ENCODE assay signal across 17 cellular contexts in the genomic region with DNA sequence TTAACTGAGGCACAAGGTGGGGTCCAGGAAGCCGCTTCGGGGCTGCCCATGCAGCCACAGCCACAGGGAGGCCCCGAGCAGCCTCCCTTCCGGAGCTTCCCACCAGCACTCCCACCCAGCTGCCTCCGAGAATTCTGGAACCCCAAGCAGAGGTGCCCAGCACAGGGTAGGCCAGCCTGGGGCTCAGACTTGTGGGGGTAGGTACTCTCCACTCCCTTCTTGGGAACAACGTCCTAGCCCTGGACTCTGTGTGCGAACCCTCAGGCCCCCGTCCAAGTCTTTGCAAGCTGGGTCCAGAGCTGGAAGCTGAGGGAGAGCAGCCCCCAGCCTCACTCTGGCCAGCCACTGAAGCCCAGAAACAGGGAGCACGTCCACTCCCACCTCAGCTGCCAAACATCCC. TPM values are rescaled to one million over a fixed set of nuclear protein-coding genes. Genes with fewer than 3 reads are reported as not detected.
DNase-seq lines count a peak whose midpoint lies in the region; TF ChIP-seq lines count a peak whose summit lies in the region.
"Had no signal": no experiment of that assay in that cellular context is flagged by ENCODE, and none has a peak within 500 bp of the region (broad histone marks: within the 10 kb centered on the region; RNA-seq: fewer than 3 reads in every experiment).

No MANE protein-coding gene starts in this region.

- peak; percentile 26 for DNase-seq in CD14-positive monocyte (ENCODE audit: low spot score)
- no peak for DNase-seq in NT2/D1 (ENCODE audit: low read depth, low spot score)
- DNase-seq in epidermal melanocyte (ENCODE audit: insufficient read length, low spot score) = peak; percentile 5
- no peak for DNase-seq in neuronal stem cell (ENCODE audit: low spot score)
- DNase-seq in SK-N-SH = no peak
- no peak for DNase-seq in Calu3
- DNase-seq in adrenal gland = no peak
- DNase-seq: DMS 273 treated with DMSO at 0.1 percent for 48 hours, HCEC 1CT, IMR-90, NCI-H1048, NCI-H1436, NCI-H1930, NCI-H345, NCI-H526, PC-9 had no signal

- no peak for TF ChIP-seq EP300 in SK-N-SH (IDR thresholded peaks at IDR 0.05; ENCODE audit: borderline replicate concordance in 1 of 2, low read depth in 1 of 2, low read length in 1 of 2)

- H4K20me1 ChIP-seq in SK-N-SH (ENCODE audit: insufficient read depth) = 0 out of 2 replicates have a peak, but pooled peaks cover 4% of the 10 kb centered on the region

- H3K27ac ChIP-seq in neuronal stem cell (replicated peaks; ENCODE audit: low read length) (no peak overlapping the region), SK-N-SH (ENCODE audit: low read depth in 2 of 2, low read length in 1 of 2) (no peak overlapping the region; a peak in 1 of 4 replicates), adrenal gland (no peak overlapping the region)
- H3K27ac ChIP-seq: PC-9, SJSA1 had no signal

- intact Hi-C loops in CD14-positive monocyte (cut with micrococcal nuclease) (no loop called here), Calu3 (cut with micrococcal nuclease; ENCODE audit: unreplicated experiment) (no loop called here), adrenal gland (cut with DNase I) (loop anchor here in 1 of 2 donors (10.0 kb wide), 1 partner anchor 145 kb away; no protein-coding TSS in a partner anchor)

- TF ChIP-seq CTCF in CD14-positive monocyte (IDR thresholded peaks at IDR 0.05) = no peak
- TF ChIP-seq CTCF in SK-N-SH (IDR thresholded peaks at IDR 0.05) = no peak
- TF ChIP-seq CTCF in Calu3 (IDR thresholded peaks at IDR 0.05; ENCODE audit: unreplicated experiment) = no peak
- TF ChIP-seq CTCF in adrenal gland (IDR thresholded peaks at IDR 0.05) = no peak

- H2BK15ac ChIP-seq in neuronal stem cell (ENCODE audit: low read length) = no peak overlapping the region

- H3K4me2 ChIP-seq in neuronal stem cell (ENCODE audit: insufficient read depth, low read length, poor library complexity, severe bottlenecking) (no peak overlapping the region), SK-N-SH (no peak overlapping the region)
- H3K4me2 ChIP-seq: PC-9 had no signal

- peaks cover 26% of the 10 kb centered on the region for H3K4me1 ChIP-seq in NT2/D1 (ENCODE audit: insufficient read depth, insufficient read length)
- peaks cover 5 to 10% of the 10 kb centered on the region in 2 donors for H3K4me1 ChIP-seq in neuronal stem cell (ENCODE audit: control insufficient read depth in 2 of 2, insufficient read depth in 1 of 2, low read depth in 1 of 2, low read length in 2 of 2)
- peaks cover 0 to 46% of the 10 kb centered on the region in 2 experiments; a peak in 1 of 4 replicates for H3K4me1 ChIP-seq in SK-N-SH (ENCODE audit: control insufficient read depth in 1 of 2, insufficient read depth in 2 of 2, low read depth in 1 of 2, low read length in 1 of 2)
- H3K4me1 ChIP-seq in adrenal gland (replicated peaks in 1 of 2) = peaks cover 0 to 8% of the 10 kb centered on the region in 2 donors

- peak overlapping the region; percentile 47 for H2BK12ac ChIP-seq in neuronal stem cell (ENCODE audit: low read length)

- no peaks in the 10 kb centered on the region for H3K9me2 ChIP-seq in SK-N-SH

- no peak overlapping the region for H3K4me3 ChIP-seq in NT2/D1 (ENCODE audit: insufficient read length, low read depth)
- no peak overlapping the region for H3K4me3 ChIP-seq in neuronal stem cell (ENCODE audit: low read length in 2 of 2)
- H3K4me3 ChIP-seq in SK-N-SH (ENCODE audit: low read depth in 2 of 2, low read length in 1 of 2) = no peak overlapping the region
- no peak overlapping the region for H3K4me3 ChIP-seq in adrenal gland
- H3K4me3 ChIP-seq: PC-9, SJSA1 had no signal

- H2BK5ac ChIP-seq in neuronal stem cell (ENCODE audit: low read length) = peak overlapping the region; percentile 25

- H3K36me3 Mint-ChIP-seq in CD14-positive monocyte = peaks cover 8 to 26% of the 10 kb centered on the region in 2 donors
- no peaks in the 10 kb centered on the region for H3K36me3 Mint-ChIP-seq in Calu3 (ENCODE audit: insufficient read depth, unreplicated experiment)

- peaks cover 66% of the 10 kb centered on the region for H3K4me1 Mint-ChIP-seq in CD14-positive monocyte
- peaks cover 8% of the 10 kb centered on the region for H3K4me1 Mint-ChIP-seq in Calu3 (ENCODE audit: low read depth, unreplicated experiment)

- peak overlapping the region; percentile 23 for H2AK5ac ChIP-seq in neuronal stem cell (ENCODE audit: low read depth, low read length)

- no peak overlapping the region for H4K91ac ChIP-seq in neuronal stem cell (ENCODE audit: low read depth, low read length, poor library complexity)

- no peaks in the 10 kb centered on the region for H3K27me3 ChIP-seq in NT2/D1 (ENCODE audit: insufficient read depth, insufficient read length)
- no peaks in the 10 kb centered on the region for H3K27me3 ChIP-seq in neuronal stem cell (ENCODE audit: control insufficient read depth in 3 of 3, insufficient read depth in 3 of 3, low read depth in 1 of 3, low read length in 3 of 3)
- no peaks in the 10 kb centered on the region for H3K27me3 ChIP-seq in SK-N-SH (ENCODE audit: insufficient read depth)
- H3K27me3 ChIP-seq in adrenal gland = no peaks in the 10 kb centered on the region
- H3K27me3 ChIP-seq: SJSA1 had no signal

- H3K9me3 Mint-ChIP-seq in CD14-positive monocyte (peaks cover 0 to under 1% (median 0%) of the 10 kb centered on the region in 7 donors), Calu3 (ENCODE audit: low read depth, unreplicated experiment) (no peaks in the 10 kb centered on the region)

- no peaks in the 10 kb centered on the region; the same call in 1 of the 2 replicates for H3K79me2 ChIP-seq in SK-N-SH (ENCODE audit: insufficient read depth)

- CTCF ChIA-PET in SK-N-SH (lab: Yijun Ruan, JAX) = interaction anchor here (13.1 kb wide), 1 partner anchor 13 kb away, joined by 135 read pairs; no protein-coding TSS in a partner anchor
- CTCF ChIA-PET in Calu3 (lab: Charles Lee) = no interaction called here

- H3K9ac ChIP-seq in NT2/D1 (ENCODE audit: insufficient read length, low read depth) = peak overlapping the region; percentile 42
- H3K9ac ChIP-seq in neuronal stem cell (ENCODE audit: low read depth, low read length, poor library complexity) = no peak overlapping the region
- no peak overlapping the region for H3K9ac ChIP-seq in SK-N-SH

- peak overlapping the region; percentile 81 for H3K18ac ChIP-seq in neuronal stem cell (ENCODE audit: low read length)

- no peak overlapping the region for H2BK120ac ChIP-seq in neuronal stem cell (ENCODE audit: low read depth, low read length)

- H2AFZ ChIP-seq in neuronal stem cell (ENCODE audit: low read length) (no peak overlapping the region), SK-N-SH (ENCODE audit: low read depth) (no peak overlapping the region)
- H2AFZ ChIP-seq: PC-9 had no signal

- no peaks in the 10 kb centered on the region for H3K27me3 Mint-ChIP-seq in CD14-positive monocyte (ENCODE audit: low read depth in 3 of 3)
- H3K27me3 Mint-ChIP-seq in Calu3 (ENCODE audit: unreplicated experiment) = no peaks in the 10 kb centered on the region

- H3K4me3 Mint-ChIP-seq in CD14-positive monocyte = no peak overlapping the region
- no peak overlapping the region for H3K4me3 Mint-ChIP-seq in Calu3 (ENCODE audit: low read depth, unreplicated experiment)

- no peak overlapping the region for H3K23ac ChIP-seq in neuronal stem cell (ENCODE audit: low read depth, low read length, poor library complexity)

- TF ChIP-seq RAD21 in SK-N-SH (IDR thresholded peaks at IDR 0.05; ENCODE audit: low read length) = no peak

- WGBS in neuronal stem cell (ENCODE audit: extremely low coverage in 2 of 2, insufficient read length in 2 of 2, insufficient replicate concordance in 1 of 2), 2 donors = no CpG with 5 or more reads among the region's 9 CpGs
- 94% methylated on average over 5 of the region's 9 CpGs for WGBS in SK-N-SH (ENCODE audit: low lambda C conversion rate)
- WGBS in adrenal gland, 4 donors = 91 to 98% (median 95%) methylated on average over 4 to 9 of the region's 9 CpGs

- H4K8ac ChIP-seq in neuronal stem cell (ENCODE audit: low read depth, low read length) = no peak overlapping the region

- no peak for TF ChIP-seq POLR2A in adrenal gland (IDR thresholded peaks at IDR 0.05)

- H3K36me3 ChIP-seq in NT2/D1 (ENCODE audit: insufficient read depth, insufficient read length, low read length) = no peaks in the 10 kb centered on the region
- no peaks in the 10 kb centered on the region for H3K36me3 ChIP-seq in neuronal stem cell (replicated peaks in 1 of 2; ENCODE audit: control insufficient read depth in 2 of 2, insufficient read depth in 2 of 2, low read length in 2 of 2)
- no peaks in the 10 kb centered on the region for H3K36me3 ChIP-seq in SK-N-SH (replicated peaks in 1 of 2; ENCODE audit: control insufficient read depth in 1 of 2, insufficient read depth in 2 of 2, low read length in 1 of 2)
- no peaks in the 10 kb centered on the region for H3K36me3 ChIP-seq in adrenal gland (replicated peaks in 1 of 2)
- H3K36me3 ChIP-seq: SJSA1 had no signal

- peak overlapping the region in 3 of 7 donors; percentile 38 to 76 (median 75) for H3K27ac Mint-ChIP-seq in CD14-positive monocyte
- H3K27ac Mint-ChIP-seq in Calu3 (ENCODE audit: unreplicated experiment) = no peak overlapping the region

- H3K4ac ChIP-seq in neuronal stem cell (ENCODE audit: low read length) = no peak overlapping the region

- no peaks in the 10 kb centered on the region for H3F3A ChIP-seq in SK-N-SH (replicated peaks; ENCODE audit: insufficient read depth)

- H3K9me3 ChIP-seq in NT2/D1 (ENCODE audit: insufficient read depth, low read length) (no peaks in the 10 kb centered on the region), neuronal stem cell (replicated peaks in 1 of 2; ENCODE audit: control insufficient read depth in 2 of 2, insufficient read depth in 1 of 2, low read depth in 1 of 2, low read length in 2 of 2) (no peaks in the 10 kb centered on the region), SK-N-SH (no peaks in the 10 kb centered on the region), adrenal gland (replicated peaks in 1 of 3) (no peaks in the 10 kb centered on the region)
- H3K9me3 ChIP-seq: SJSA1 had no signal

- peaks cover 8% of the 10 kb centered on the region for H3K79me1 ChIP-seq in neuronal stem cell (ENCODE audit: low read depth, low read length)

- BruUV-seq in Calu3 (replicated peaks; lab: Mats Ljungman, UMichigan) = no TSS peak

- peak overlapping the region; percentile 60 for H3K14ac ChIP-seq in neuronal stem cell (ENCODE audit: low read length)

- POLR2A ChIA-PET in SK-N-SH (lab: Yijun Ruan, JAX) = no interaction called here

TF ChIP-seq in SK-N-SH, 30 proteins besides CTCF, POLR2A, EP300 and RAD21 (continues in another document):
- TF ChIP-seq MXI1 (IDR thresholded peaks at IDR 0.05; ENCODE audit: low read depth, low read length) (no peak), GATA2 (CRISPR knock-in tag; IDR thresholded peaks at IDR 0.05) (no peak)

RNA-seq across cellular contexts. Expression of a gene that starts 16.1 kb away (rescaled TPM):
- 10 to 100 TPM; 57.1 to 63.0 TPM for polyA plus RNA-seq in CD14-positive monocyte
- 22.2 TPM for polyA plus RNA-seq in neuronal stem cell (2013, experiment 1 of 2)
- polyA plus RNA-seq in neuronal stem cell (2013, experiment 2 of 2) = 24.0 TPM
- 23.2 and 30.2 TPM in 2 replicates for polyA plus RNA-seq in SK-N-SH (2012; rRNA removed)
- 11.4 and 18.7 TPM in 2 replicates for polyA plus RNA-seq in SK-N-SH (2012; cell fraction: cytosol; rRNA removed)
- polyA plus RNA-seq in SK-N-SH (2012; cell fraction: nucleus; rRNA removed) = 25.3 and 32.6 TPM in 2 replicates
- 94.3 and 109 TPM in 2 replicates for total RNA-seq in Calu3 (2022)
- total RNA-seq in adrenal gland = 100 to 1,000 TPM in 1 of 8 donors, 10 to 100 TPM in 7; 43.3 to 182 (median 51.9) TPM
- polyA plus RNA-seq in adrenal gland = 100 to 1,000 TPM in 1 of 3 donors, 10 to 100 TPM in 2; 31.9 to 148 (median 40.2) TPM

Comparison
In these comparisons a context has a peak if more than half of its experiments do, and no peak if none do; other contexts are left out.
1. DNase-seq: peak in CD14-positive monocyte (single experiment) and epidermal melanocyte (single experiment); none in NT2/D1 (single experiment), neuronal stem cell (single experiment), SK-N-SH (single experiment), Calu3 (single experiment) and adrenal gland (0 of 7).